ENCODE assay signal across 1 cellular context in the genomic region with DNA sequence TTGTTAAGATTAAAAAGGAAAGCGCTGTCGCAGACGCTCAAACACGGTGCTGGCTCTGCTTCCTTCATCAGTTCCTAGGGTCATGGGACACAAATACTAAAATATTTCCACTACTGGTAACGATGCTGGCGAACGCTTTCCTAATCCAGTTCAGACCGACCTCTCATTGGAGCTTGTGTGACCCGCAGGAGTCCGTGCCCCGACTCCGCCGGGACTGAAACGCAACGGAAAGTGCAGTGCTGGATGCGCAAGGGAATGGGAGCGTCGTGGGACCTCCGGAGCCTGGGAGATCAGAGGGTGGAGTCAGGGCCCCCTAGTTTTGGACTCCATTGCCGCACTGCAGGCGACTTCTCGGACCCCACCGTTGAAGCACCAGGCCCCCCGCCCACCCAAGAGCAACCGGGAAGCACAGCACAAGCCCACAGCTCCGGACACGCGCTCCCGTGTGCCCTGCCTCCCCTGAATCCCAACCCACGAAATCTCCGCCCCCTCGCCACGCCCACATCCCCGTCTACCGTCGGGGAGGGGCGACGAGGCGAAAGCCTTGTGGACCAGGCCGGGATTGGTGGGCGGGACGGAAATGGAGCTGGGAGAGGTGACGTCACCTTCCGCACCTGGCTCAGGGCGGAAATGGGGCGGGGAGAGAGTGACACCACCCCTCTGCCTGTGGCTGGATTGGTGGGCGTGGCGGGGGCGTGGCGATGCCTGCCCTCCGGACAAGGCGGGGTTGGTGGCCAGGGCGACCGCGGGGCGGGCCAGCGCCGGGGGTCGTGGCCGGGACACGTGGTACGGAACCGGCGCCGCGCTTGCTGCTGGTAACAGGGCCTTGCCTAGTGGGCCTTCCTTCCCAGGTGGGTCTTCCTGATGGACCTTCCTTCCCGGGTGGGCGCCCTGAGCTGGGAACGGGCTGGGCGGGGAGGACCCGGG.
TF ChIP-seq lines count a peak whose summit lies in the region.

A gene (plus strand): TSS at position 783 of the 927 bp plus-strand sequence. CDS start 3,611 bp downstream, outside the sequence.

TF ChIP-seq in HepG2, 621 proteins besides CTCF, POLR2A, EP300 and RAD21 (continued from another document and continues in another):
- TF ChIP-seq, protein P1, sequence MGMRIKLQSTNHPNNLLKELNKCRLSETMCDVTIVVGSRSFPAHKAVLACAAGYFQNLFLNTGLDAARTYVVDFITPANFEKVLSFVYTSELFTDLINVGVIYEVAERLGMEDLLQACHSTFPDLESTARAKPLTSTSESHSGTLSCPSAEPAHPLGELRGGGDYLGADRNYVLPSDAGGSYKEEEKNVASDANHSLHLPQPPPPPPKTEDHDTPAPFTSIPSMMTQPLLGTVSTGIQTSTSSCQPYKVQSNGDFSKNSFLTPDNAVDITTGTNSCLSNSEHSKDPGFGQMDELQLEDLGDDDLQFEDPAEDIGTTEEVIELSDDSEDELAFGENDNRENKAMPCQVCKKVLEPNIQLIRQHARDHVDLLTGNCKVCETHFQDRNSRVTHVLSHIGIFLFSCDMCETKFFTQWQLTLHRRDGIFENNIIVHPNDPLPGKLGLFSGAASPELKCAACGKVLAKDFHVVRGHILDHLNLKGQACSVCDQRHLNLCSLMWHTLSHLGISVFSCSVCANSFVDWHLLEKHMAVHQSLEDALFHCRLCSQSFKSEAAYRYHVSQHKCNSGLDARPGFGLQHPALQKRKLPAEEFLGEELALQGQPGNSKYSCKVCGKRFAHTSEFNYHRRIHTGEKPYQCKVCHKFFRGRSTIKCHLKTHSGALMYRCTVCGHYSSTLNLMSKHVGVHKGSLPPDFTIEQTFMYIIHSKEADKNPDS (CRISPR knock-in tag; IDR thresholded peaks at IDR 0.05), result no peak
- TF ChIP-seq, protein P2, sequence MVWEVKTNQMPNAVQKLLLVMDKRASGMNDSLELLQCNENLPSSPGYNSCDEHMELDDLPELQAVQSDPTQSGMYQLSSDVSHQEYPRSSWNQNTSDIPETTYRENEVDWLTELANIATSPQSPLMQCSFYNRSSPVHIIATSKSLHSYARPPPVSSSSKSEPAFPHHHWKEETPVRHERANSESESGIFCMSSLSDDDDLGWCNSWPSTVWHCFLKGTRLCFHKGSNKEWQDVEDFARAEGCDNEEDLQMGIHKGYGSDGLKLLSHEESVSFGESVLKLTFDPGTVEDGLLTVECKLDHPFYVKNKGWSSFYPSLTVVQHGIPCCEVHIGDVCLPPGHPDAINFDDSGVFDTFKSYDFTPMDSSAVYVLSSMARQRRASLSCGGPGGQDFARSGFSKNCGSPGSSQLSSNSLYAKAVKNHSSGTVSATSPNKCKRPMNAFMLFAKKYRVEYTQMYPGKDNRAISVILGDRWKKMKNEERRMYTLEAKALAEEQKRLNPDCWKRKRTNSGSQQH (CRISPR knock-in tag; IDR thresholded peaks at IDR 0.05; ENCODE audit: low read depth), result no peak
- TF ChIP-seq FOXK2 (IDR thresholded peaks at IDR 0.05) (peak; percentile 42; the same call in 1 of the 2 replicates), BHLHE40 (IDR thresholded peaks at IDR 0.05; ENCODE audit: low read length) (no peak), NCOA5 (CRISPR knock-in tag; IDR thresholded peaks at IDR 0.05) (no peak), SUZ12 (IDR thresholded peaks at IDR 0.05; ENCODE audit: low read depth, low read length) (no peak), NPAS2 (CRISPR knock-in tag; IDR thresholded peaks at IDR 0.05; ENCODE audit: borderline replicate concordance) (no peak), TOPORS (CRISPR knock-in tag; IDR thresholded peaks at IDR 0.05) (no peak), ZNF441 (CRISPR knock-in tag; IDR thresholded peaks at IDR 0.05; ENCODE audit: borderline replicate concordance) (no peak), ZNF709 (CRISPR knock-in tag; IDR thresholded peaks at IDR 0.05) (peak; percentile 91), ZNF251 (CRISPR knock-in tag; IDR thresholded peaks at IDR 0.05) (no peak), HOXD1 (CRISPR knock-in tag; IDR thresholded peaks at IDR 0.05) (no peak; the same call in 1 of the 2 replicates), JUND (CRISPR knock-in tag; IDR thresholded peaks at IDR 0.05) (peak; percentile 79), SKI (IDR thresholded peaks at IDR 0.05; ENCODE audit: partially characterized antibody) (no peak), SP4 (CRISPR knock-in tag; IDR thresholded peaks at IDR 0.05) (peak; percentile 98), SIN3A (IDR thresholded peaks at IDR 0.05; ENCODE audit: borderline replicate concordance, low read depth, low read length) (peak; percentile 63), ZNF329 (CRISPR knock-in tag; IDR thresholded peaks at IDR 0.05; ENCODE audit: low read depth) (no peak), MBNL3 (CRISPR knock-in tag; conservative IDR thresholded peaks at IDR 0.05) (no peak), ZNF83 (CRISPR knock-in tag; IDR thresholded peaks at IDR 0.05; ENCODE audit: borderline replicate concordance) (no peak), ZNF773 (CRISPR knock-in tag; IDR thresholded peaks at IDR 0.05; ENCODE audit: borderline replicate concordance) (0 out of 2 replicates have a peak, but pooled peaks have one; percentile 20), ZNF224 (CRISPR knock-in tag; IDR thresholded peaks at IDR 0.05) (0 out of 2 replicates have a peak, but pooled peaks have one; percentile 11), ZNF552 (CRISPR knock-in tag; IDR thresholded peaks at IDR 0.05; ENCODE audit: borderline replicate concordance) (no peak; the same call in 1 of the 2 replicates), ATM (IDR thresholded peaks at IDR 0.05; ENCODE audit: borderline replicate concordance) (no peak), PRPF4 (IDR thresholded peaks at IDR 0.05; ENCODE audit: low read depth, low read length, poor library complexity, severe bottlenecking) (no peak), RFXANK (CRISPR knock-in tag; IDR thresholded peaks at IDR 0.05) (peak; percentile 41; the same call in 1 of the 2 replicates), CBX2 (IDR thresholded peaks at IDR 0.05; ENCODE audit: low read depth, low read length) (no peak), CBX2 (CRISPR knock-in tag; IDR thresholded peaks at IDR 0.05; ENCODE audit: low read depth) (no peak), MIER3 (CRISPR knock-in tag; IDR thresholded peaks at IDR 0.05; ENCODE audit: borderline replicate concordance) (no peak), ZNF484 (CRISPR knock-in tag; IDR thresholded peaks at IDR 0.05; ENCODE audit: borderline replicate concordance, low read depth) (no peak), ZNF33A (CRISPR knock-in tag; IDR thresholded peaks at IDR 0.05; ENCODE audit: borderline replicate concordance) (no peak), SNRNP70 (IDR thresholded peaks at IDR 0.05; ENCODE audit: low read depth, low read length) (no peak), GTF3A (CRISPR knock-in tag; conservative IDR thresholded peaks at IDR 0.05) (no peak), RARA (CRISPR knock-in tag; IDR thresholded peaks at IDR 0.05) (0 out of 2 replicates have a peak, but pooled peaks have one; percentile 11), KLF15 (CRISPR knock-in tag; IDR thresholded peaks at IDR 0.05; ENCODE audit: borderline replicate concordance) (0 out of 2 replicates have a peak, but pooled peaks have one; percentile 23), ZNF790 (CRISPR knock-in tag; IDR thresholded peaks at IDR 0.05; ENCODE audit: borderline replicate concordance) (no peak)
- TF ChIP-seq, protein P3, sequence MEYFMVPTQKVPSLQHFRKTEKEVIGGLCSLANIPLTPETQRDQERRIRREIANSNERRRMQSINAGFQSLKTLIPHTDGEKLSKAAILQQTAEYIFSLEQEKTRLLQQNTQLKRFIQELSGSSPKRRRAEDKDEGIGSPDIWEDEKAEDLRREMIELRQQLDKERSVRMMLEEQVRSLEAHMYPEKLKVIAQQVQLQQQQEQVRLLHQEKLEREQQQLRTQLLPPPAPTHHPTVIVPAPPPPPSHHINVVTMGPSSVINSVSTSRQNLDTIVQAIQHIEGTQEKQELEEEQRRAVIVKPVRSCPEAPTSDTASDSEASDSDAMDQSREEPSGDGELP (IDR thresholded peaks at IDR 0.05; ENCODE audit: borderline replicate concordance, low read depth), result peak; percentile 70; the same call in 1 of the 2 replicates
- TF ChIP-seq, protein P4, sequence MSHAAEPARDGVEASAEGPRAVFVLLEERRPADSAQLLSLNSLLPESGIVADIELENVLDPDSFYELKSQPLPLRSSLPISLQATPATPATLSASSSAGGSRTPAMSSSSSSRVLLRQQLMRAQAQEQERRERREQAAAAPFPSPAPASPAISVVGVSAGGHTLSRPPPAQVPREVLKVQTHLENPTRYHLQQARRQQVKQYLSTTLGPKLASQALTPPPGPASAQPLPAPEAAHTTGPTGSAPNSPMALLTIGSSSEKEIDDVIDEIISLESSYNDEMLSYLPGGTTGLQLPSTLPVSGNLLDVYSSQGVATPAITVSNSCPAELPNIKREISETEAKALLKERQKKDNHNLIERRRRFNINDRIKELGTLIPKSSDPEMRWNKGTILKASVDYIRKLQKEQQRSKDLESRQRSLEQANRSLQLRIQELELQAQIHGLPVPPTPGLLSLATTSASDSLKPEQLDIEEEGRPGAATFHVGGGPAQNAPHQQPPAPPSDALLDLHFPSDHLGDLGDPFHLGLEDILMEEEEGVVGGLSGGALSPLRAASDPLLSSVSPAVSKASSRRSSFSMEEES (CRISPR knock-in tag; IDR thresholded peaks at IDR 0.05), result no peak
- TF ChIP-seq, protein P5, sequence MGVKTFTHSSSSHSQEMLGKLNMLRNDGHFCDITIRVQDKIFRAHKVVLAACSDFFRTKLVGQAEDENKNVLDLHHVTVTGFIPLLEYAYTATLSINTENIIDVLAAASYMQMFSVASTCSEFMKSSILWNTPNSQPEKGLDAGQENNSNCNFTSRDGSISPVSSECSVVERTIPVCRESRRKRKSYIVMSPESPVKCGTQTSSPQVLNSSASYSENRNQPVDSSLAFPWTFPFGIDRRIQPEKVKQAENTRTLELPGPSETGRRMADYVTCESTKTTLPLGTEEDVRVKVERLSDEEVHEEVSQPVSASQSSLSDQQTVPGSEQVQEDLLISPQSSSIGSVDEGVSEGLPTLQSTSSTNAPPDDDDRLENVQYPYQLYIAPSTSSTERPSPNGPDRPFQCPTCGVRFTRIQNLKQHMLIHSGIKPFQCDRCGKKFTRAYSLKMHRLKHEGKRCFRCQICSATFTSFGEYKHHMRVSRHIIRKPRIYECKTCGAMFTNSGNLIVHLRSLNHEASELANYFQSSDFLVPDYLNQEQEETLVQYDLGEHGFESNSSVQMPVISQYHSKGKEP (CRISPR knock-in tag; IDR thresholded peaks at IDR 0.05), result no peak
- TF ChIP-seq, protein P6, sequence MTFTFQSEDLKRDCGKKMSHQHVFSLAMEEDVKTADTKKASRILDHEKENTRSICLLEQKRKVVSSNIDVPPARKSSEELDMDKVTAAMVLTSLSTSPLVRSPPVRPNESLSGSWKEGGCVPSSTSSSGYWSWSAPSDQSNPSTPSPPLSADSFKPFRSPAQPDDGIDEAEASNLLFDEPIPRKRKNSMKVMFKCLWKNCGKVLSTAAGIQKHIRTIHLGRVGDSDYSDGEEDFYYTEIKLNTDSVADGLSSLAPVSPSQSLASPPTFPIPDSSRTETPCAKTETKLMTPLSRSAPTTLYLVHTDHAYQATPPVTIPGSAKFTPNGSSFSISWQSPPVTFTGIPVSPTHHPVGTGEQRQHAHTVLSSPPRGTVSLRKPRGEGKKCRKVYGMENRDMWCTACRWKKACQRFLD (CRISPR knock-in tag; IDR thresholded peaks at IDR 0.05; ENCODE audit: borderline replicate concordance), result no peak
- TF ChIP-seq, protein P7, sequence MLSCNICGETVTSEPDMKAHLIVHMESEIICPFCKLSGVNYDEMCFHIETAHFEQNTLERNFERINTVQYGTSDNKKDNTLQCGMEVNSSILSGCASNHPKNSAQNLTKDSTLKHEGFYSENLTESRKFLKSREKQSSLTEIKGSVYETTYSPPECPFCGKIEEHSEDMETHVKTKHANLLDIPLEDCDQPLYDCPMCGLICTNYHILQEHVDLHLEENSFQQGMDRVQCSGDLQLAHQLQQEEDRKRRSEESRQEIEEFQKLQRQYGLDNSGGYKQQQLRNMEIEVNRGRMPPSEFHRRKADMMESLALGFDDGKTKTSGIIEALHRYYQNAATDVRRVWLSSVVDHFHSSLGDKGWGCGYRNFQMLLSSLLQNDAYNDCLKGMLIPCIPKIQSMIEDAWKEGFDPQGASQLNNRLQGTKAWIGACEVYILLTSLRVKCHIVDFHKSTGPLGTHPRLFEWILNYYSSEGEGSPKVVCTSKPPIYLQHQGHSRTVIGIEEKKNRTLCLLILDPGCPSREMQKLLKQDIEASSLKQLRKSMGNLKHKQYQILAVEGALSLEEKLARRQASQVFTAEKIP (CRISPR knock-in tag; IDR thresholded peaks at IDR 0.05; ENCODE audit: borderline replicate concordance), result no peak
- TF ChIP-seq, protein P8, sequence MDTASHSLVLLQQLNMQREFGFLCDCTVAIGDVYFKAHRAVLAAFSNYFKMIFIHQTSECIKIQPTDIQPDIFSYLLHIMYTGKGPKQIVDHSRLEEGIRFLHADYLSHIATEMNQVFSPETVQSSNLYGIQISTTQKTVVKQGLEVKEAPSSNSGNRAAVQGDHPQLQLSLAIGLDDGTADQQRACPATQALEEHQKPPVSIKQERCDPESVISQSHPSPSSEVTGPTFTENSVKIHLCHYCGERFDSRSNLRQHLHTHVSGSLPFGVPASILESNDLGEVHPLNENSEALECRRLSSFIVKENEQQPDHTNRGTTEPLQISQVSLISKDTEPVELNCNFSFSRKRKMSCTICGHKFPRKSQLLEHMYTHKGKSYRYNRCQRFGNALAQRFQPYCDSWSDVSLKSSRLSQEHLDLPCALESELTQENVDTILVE (CRISPR knock-in tag; IDR thresholded peaks at IDR 0.05), result no peak
